21 cellular contexts compared by ENCODE assay signal in the genomic region with DNA sequence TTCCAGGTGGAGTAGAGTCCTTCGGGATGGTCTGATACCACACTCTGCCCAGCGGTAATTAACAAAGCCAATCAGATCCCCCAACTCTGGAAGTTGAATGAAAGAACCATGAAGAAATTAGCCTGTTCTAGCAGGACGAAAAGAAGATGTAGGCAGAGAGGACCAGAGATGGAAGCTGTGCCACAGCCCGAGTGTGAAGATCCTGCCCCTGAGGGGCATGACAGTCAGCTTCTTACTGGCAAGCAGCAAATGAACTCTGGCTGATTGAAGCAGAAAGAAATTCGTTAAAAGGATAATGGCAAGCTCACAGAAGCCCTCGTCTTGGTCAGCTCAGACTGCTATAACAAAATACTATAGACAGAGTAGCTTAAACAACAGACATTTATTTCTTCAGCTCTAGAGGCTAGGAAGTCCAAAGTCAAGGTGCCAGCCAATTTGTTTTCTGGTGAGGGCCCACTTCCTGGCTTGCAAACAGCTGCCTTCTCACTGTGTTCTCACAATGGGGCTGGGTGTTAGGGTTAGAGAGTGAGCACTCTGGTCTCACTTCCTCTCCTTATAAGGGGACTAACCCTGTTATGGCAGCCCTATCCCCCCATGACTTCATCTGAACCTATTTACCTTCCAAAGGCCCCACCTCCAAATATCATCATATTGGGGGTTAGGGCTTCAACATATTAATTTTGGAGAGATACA.
DNase-seq lines count a peak whose midpoint lies in the region; ATAC-seq, FAIRE-seq and TF ChIP-seq lines count a peak whose summit lies in the region.
"Had no signal": no experiment of that assay in that cellular context is flagged by ENCODE, and none has a peak within 500 bp of the region (broad histone marks: within the 10 kb centered on the region; RNA-seq: fewer than 3 reads in every experiment).

No MANE protein-coding gene starts in this region.

- no peaks in the 10 kb centered on the region for H3K36me3 ChIP-seq in trophoblast cell (ENCODE audit: control insufficient read depth in 1 of 2, insufficient read depth in 2 of 2, low read length in 2 of 2)
- H3K36me3 ChIP-seq: BLaER1 had no signal

- peaks cover 0 to 4% of the 10 kb centered on the region in 2 donors for H3K4me1 Mint-ChIP-seq in immature natural killer cell
- H3K4me1 Mint-ChIP-seq: B cell; CD14-positive monocyte; CD8-positive, alpha-beta memory T cell had no signal

- no peak overlapping the region for H3K27ac ChIP-seq in trophoblast cell (ENCODE audit: low read depth, low read length)
- H3K27ac ChIP-seq: BLaER1 had no signal

- no CpG with 5 or more reads among the region's 6 CpGs for WGBS in trophoblast cell (ENCODE audit: extremely low coverage, insufficient coverage, insufficient read length)

- no peaks in the 10 kb centered on the region for H3K9me3 ChIP-seq in trophoblast cell (ENCODE audit: insufficient read depth, low read depth, low read length)
- H3K9me3 ChIP-seq: BLaER1 had no signal

- H3K27me3 Mint-ChIP-seq in immature natural killer cell (ENCODE audit: low read depth in 3 of 3) = peaks cover 0 to 3% (median 0%) of the 10 kb centered on the region in 3 donors

- no peak overlapping the region for H3K4ac ChIP-seq in trophoblast cell (ENCODE audit: low read depth, low read length)

- H3K18ac ChIP-seq in trophoblast cell (ENCODE audit: low read length) = no peak overlapping the region

- no peak overlapping the region for H2BK5ac ChIP-seq in trophoblast cell (ENCODE audit: low read depth, low read length, poor library complexity)

- no peak overlapping the region for H2BK12ac ChIP-seq in trophoblast cell (ENCODE audit: low read length)

- no peak overlapping the region for H2AFZ ChIP-seq in trophoblast cell (ENCODE audit: insufficient read depth, low read length, poor library complexity)

- H4K12ac ChIP-seq in trophoblast cell (ENCODE audit: low read depth, low read length) = no peak overlapping the region

- H2AK5ac ChIP-seq in trophoblast cell (ENCODE audit: low read length) = no peak overlapping the region

- no peaks in the 10 kb centered on the region for H3K79me2 ChIP-seq in trophoblast cell (ENCODE audit: control insufficient read depth, insufficient read depth, low read length, poor library complexity)

- no peak for ATAC-seq in HG02678 (IDR thresholded peaks at IDR 0.05; ENCODE audit: unreplicated experiment)

- H3K79me1 ChIP-seq in trophoblast cell (ENCODE audit: low read length) = no peaks in the 10 kb centered on the region

- H2BK120ac ChIP-seq in trophoblast cell (ENCODE audit: insufficient read depth, low read length, poor library complexity) = no peak overlapping the region

- peak overlapping the region in 1 of 6 donors; percentile 52 for H3K27ac Mint-ChIP-seq in immature natural killer cell
- H3K27ac Mint-ChIP-seq: B cell; CD14-positive monocyte; CD4-positive, alpha-beta T cell; CD8-positive, alpha-beta memory T cell had no signal

- no peak overlapping the region for H4K8ac ChIP-seq in trophoblast cell (ENCODE audit: low read depth, low read length)

- H4K91ac ChIP-seq in trophoblast cell (ENCODE audit: low read depth, low read length) = no peak overlapping the region

- no peaks in the 10 kb centered on the region for H3K36me3 Mint-ChIP-seq in immature natural killer cell
- H3K36me3 Mint-ChIP-seq: CD14-positive monocyte; CD8-positive, alpha-beta memory T cell had no signal

- peak overlapping the region in 3 of 5 donors; percentile 15 to 30 (median 29) for H3K4me3 Mint-ChIP-seq in immature natural killer cell
- H3K4me3 Mint-ChIP-seq: B cell; CD14-positive monocyte; CD4-positive, alpha-beta T cell; CD8-positive, alpha-beta memory T cell had no signal

- DNase-seq in GM12891 (ENCODE audit: insufficient read length, low spot score) (no peak), immature natural killer cell (peak; percentile 19 to 42 (median 34)), trophoblast cell (no peak), cerebellum (ENCODE audit: low spot score) (no peak), DMS153 (lab: John Stamatoyannopoulos, UW) (no peak)
- peak; percentile 10 for DNase-seq in Jurkat, Clone E6-1 (ENCODE audit: low read depth, low spot score)
- DNase-seq: Calu3; CD4-positive, alpha-beta T cell; CD8-positive, alpha-beta memory T cell; COR-L47; DMS79 treated with DMSO at 0.1 percent for 48 hours; GF-D8; H7; HCEC 1CT had no signal

- no peak overlapping the region for H3K4me2 ChIP-seq in trophoblast cell (ENCODE audit: low read length)
- H3K4me2 ChIP-seq: BLaER1 had no signal

- no peak for FAIRE-seq in GM12891 (lab: Jason Lieb, UNC)
- FAIRE-seq: A204.1, GM12892, H1 had no signal

- H3K27me3 ChIP-seq in trophoblast cell (ENCODE audit: insufficient read depth, low read length) = no peaks in the 10 kb centered on the region
- H3K27me3 ChIP-seq: BLaER1 had no signal

- no peaks in the 10 kb centered on the region for H3K4me1 ChIP-seq in trophoblast cell (ENCODE audit: control insufficient read depth in 1 of 2, insufficient read depth in 2 of 2, low read length in 2 of 2)
- H3K4me1 ChIP-seq: BLaER1 had no signal

- TF ChIP-seq POLR2A in GM12891 (IDR thresholded peaks at IDR 0.05; ENCODE audit: low read depth, low read length) = no peak

- no peak overlapping the region for H3K4me3 ChIP-seq in Jurkat, Clone E6-1 (ENCODE audit: low read length)
- H3K4me3 ChIP-seq in trophoblast cell (ENCODE audit: low read depth, low read length) = no peak overlapping the region
- H3K4me3 ChIP-seq: BLaER1 had no signal

- no peak overlapping the region for H3K23ac ChIP-seq in trophoblast cell (ENCODE audit: low read length)

- H3K9me3 Mint-ChIP-seq in immature natural killer cell = no peaks in the 10 kb centered on the region
- H3K9me3 Mint-ChIP-seq: CD4-positive, alpha-beta T cell; CD8-positive, alpha-beta memory T cell had no signal

- H3K9ac ChIP-seq in trophoblast cell (ENCODE audit: low read length) = peak overlapping the region; percentile 71
- H3K9ac ChIP-seq: BLaER1 had no signal

- H3K14ac ChIP-seq in trophoblast cell (ENCODE audit: low read length) = no peak overlapping the region

TF ChIP-seq in GM12891, 5 proteins besides CTCF, POLR2A, EP300 and RAD21:
- 0 out of 2 replicates have a peak, but pooled peaks have one; percentile 1 for TF ChIP-seq SPI1 (IDR thresholded peaks at IDR 0.05; ENCODE audit: low read depth, low read length)
- TF ChIP-seq POU2F2 (IDR thresholded peaks at IDR 0.05; ENCODE audit: low read depth, low read length) = no peak

Comparison
In these comparisons a context has a peak if more than half of its experiments do, and no peak if none do; other contexts are left out.
1. DNase-seq: peak in Jurkat, Clone E6-1 (single experiment) and immature natural killer cell (3 of 3); none in GM12891 (single experiment), trophoblast cell (0 of 2), cerebellum (single experiment) and DMS153 (single experiment).